22 cellular contexts compared by ENCODE assay signal in genomic region chr3:31364188-31364587, GRCh38.
"Had no signal": no experiment of that assay in that cellular context is flagged by ENCODE, and none has a peak within 500 bp of the region (broad histone marks: within the 10 kb centered on the region; RNA-seq: fewer than 3 reads in every experiment).

No MANE protein-coding gene starts in this region.

- H3K4me3 ChIP-seq: ascending aorta, esophagus squamous epithelium, lung, suprapubic skin, upper lobe of left lung had no signal

- H3K27me3 Mint-ChIP-seq: activated CD4-positive, alpha-beta T cell treated with anti-CD3 and anti-CD28 coated beads, Interleukin-2, amount 10 ng/mL, durations not matched to agents 24 days and 14 days; activated CD8-positive, alpha-beta T cell treated with anti-CD3 and anti-CD28 coated beads for 36 hours; activated T-cell treated with anti-CD3 and anti-CD28 coated beads, Interleukin-2, amount 50 U/mL, for 24 hours; dendritic cell treated with granulocyte-macrophage colony-stimulating factor and Interleukin-4, amounts not matched to agents 40 ng/mL and 50 ng/mL, for 4 days; stimulated activated naive CD8-positive, alpha-beta T cell treated with anti-CD3 and anti-CD28 coated beads, Interleukin-15, Interleukin-2, amounts not matched to agents 100 ng/mL and 50 ng/mL, for 24 hours had no signal

- H3K36me3 ChIP-seq: ascending aorta, esophagus squamous epithelium, suprapubic skin, upper lobe of left lung had no signal

- H3K9me3 ChIP-seq: ascending aorta, esophagus squamous epithelium, suprapubic skin, upper lobe of left lung had no signal

- H3K27me3 ChIP-seq: ascending aorta, esophagus squamous epithelium, suprapubic skin, upper lobe of left lung had no signal

- H3K9me3 Mint-ChIP-seq: activated CD8-positive, alpha-beta T cell treated with anti-CD3 and anti-CD28 coated beads for 36 hours; activated naive CD4-positive, alpha-beta T cell treated with anti-CD3 and anti-CD28 coated beads for 36 hours; activated T-cell treated with anti-CD3 and anti-CD28 coated beads, Interleukin-2, amount 50 U/mL, for 24 hours; activated T-helper 2 cell treated with anti-CD3 and anti-CD28 coated beads, Interferon-gamma antibody, Interleukin-2, Interleukin-4, amounts not matched to agents 10 μg/mL and 5 μg/mL and 100 μg/mL, durations not matched to agents 14 hours and 24 hours and 36 hours; dendritic cell treated with granulocyte-macrophage colony-stimulating factor and Interleukin-4, amounts not matched to agents 40 ng/mL and 50 ng/mL, for 4 days; stimulated activated naive CD8-positive, alpha-beta T cell treated with anti-CD3 and anti-CD28 coated beads, Interleukin-15, Interleukin-2, amounts not matched to agents 100 ng/mL and 50 ng/mL, for 24 hours had no signal

- H3K4me3 Mint-ChIP-seq: activated CD4-positive, alpha-beta T cell treated with anti-CD3 and anti-CD28 coated beads, Interleukin-2, amount 10 ng/mL, durations not matched to agents 24 days and 14 days; activated CD8-positive, alpha-beta T cell treated with anti-CD3 and anti-CD28 coated beads for 36 hours; activated naive CD4-positive, alpha-beta T cell treated with anti-CD3 and anti-CD28 coated beads for 36 hours; activated T-cell treated with anti-CD3 and anti-CD28 coated beads, Interleukin-2, amount 50 U/mL, for 24 hours; dendritic cell treated with granulocyte-macrophage colony-stimulating factor and Interleukin-4, amounts not matched to agents 40 ng/mL and 50 ng/mL, for 4 days; nephron progenitor cell; stimulated activated naive CD8-positive, alpha-beta T cell treated with anti-CD3 and anti-CD28 coated beads, Interleukin-15, Interleukin-2, amounts not matched to agents 100 ng/mL and 50 ng/mL, for 24 hours had no signal

- H3K27ac Mint-ChIP-seq: activated CD4-positive, alpha-beta T cell treated with anti-CD3 and anti-CD28 coated beads, Interleukin-2, amount 10 ng/mL, durations not matched to agents 24 days and 14 days; activated CD8-positive, alpha-beta T cell treated with anti-CD3 and anti-CD28 coated beads for 36 hours; activated naive CD4-positive, alpha-beta T cell treated with anti-CD3 and anti-CD28 coated beads for 36 hours; activated T-cell treated with anti-CD3 and anti-CD28 coated beads, Interleukin-2, amount 50 U/mL, for 24 hours; activated T-helper 2 cell treated with anti-CD3 and anti-CD28 coated beads, Interferon-gamma antibody, Interleukin-2, Interleukin-4, amounts not matched to agents 10 μg/mL and 5 μg/mL and 100 μg/mL, durations not matched to agents 14 hours and 24 hours and 36 hours; dendritic cell treated with granulocyte-macrophage colony-stimulating factor and Interleukin-4, amounts not matched to agents 40 ng/mL and 50 ng/mL, for 4 days; stimulated activated naive CD8-positive, alpha-beta T cell treated with anti-CD3 and anti-CD28 coated beads, Interleukin-15, Interleukin-2, amounts not matched to agents 100 ng/mL and 50 ng/mL, for 24 hours had no signal

- H3K4me1 ChIP-seq: ascending aorta, upper lobe of left lung had no signal

- DNase-seq: activated CD8-positive, alpha-beta T cell treated with anti-CD3 and anti-CD28 coated beads for 36 hours; activated naive CD4-positive, alpha-beta T cell treated with anti-CD3 and anti-CD28 coated beads for 36 hours; activated T-cell treated with anti-CD3 and anti-CD28 coated beads, Interleukin-2, amount 50 U/mL, for 24 hours; effector memory CD4-positive, alpha-beta T cell; esophagus squamous epithelium; glutamatergic neuron; hippocampal formation; midbrain; nephron progenitor cell; nucleus accumbens; posterior cingulate gyrus; retina; stimulated activated CD4-positive, alpha-beta T cell treated with anti-CD3 and anti-CD28 coated beads, Interleukin-15, amount 100 ng/mL, for 24 hours; stimulated activated CD4-positive, alpha-beta T cell treated with anti-CD3 and anti-CD28 coated beads, Interleukin-2, amount 100 ng/mL, for 48 hours; upper lobe of left lung had no signal

- ATAC-seq: activated CD8-positive, alpha-beta T cell treated with anti-CD3 and anti-CD28 coated beads for 36 hours had no signal

- H3K27ac ChIP-seq: ascending aorta, esophagus squamous epithelium, suprapubic skin, upper lobe of left lung had no signal
